12 cellular contexts compared by ENCODE assay signal in the genomic region with DNA sequence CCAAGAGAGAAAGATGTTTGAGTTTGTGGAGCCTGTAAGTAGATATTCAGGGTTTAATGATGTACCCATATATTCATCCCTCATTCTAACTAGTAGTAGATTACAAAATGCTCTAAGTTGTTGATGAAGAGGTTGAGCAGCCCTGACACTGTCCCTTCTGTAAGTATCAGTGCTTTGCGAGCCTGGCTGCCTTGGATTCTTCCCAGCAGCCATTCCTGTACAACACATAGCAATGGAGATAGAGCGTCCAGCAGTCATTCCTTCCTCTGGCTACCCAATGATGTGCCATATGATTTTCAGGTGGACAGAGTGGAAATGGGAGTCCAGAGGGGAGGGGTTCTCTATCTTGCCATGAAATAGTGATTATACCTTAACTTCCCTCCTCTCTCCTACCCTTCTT.
"Had no signal": no experiment of that assay in that cellular context is flagged by ENCODE, and none has a peak within 500 bp of the region (broad histone marks: within the 10 kb centered on the region; RNA-seq: fewer than 3 reads in every experiment).

No MANE protein-coding gene starts in this region.

- H3K27ac ChIP-seq: neutrophil, psoas muscle, thyroid gland had no signal

- H3K4me1 ChIP-seq: thyroid gland had no signal

- H3K9me3 Mint-ChIP-seq: dendritic cell treated with granulocyte-macrophage colony-stimulating factor and Interleukin-4, amounts not matched to agents 40 ng/mL and 50 ng/mL, for 4 days; effector memory CD8-positive, alpha-beta T cell; immature natural killer cell; naive thymus-derived CD8-positive, alpha-beta T cell; type B pancreatic cell had no signal

- H3K27me3 Mint-ChIP-seq: dendritic cell treated with granulocyte-macrophage colony-stimulating factor and Interleukin-4, amounts not matched to agents 40 ng/mL and 50 ng/mL, for 4 days; effector memory CD8-positive, alpha-beta T cell; naive thymus-derived CD8-positive, alpha-beta T cell; type B pancreatic cell had no signal

- DNase-seq: effector memory CD8-positive, alpha-beta T cell; immature natural killer cell; mucosa of descending colon; naive thymus-derived CD8-positive, alpha-beta T cell; psoas muscle; retina; stimulated activated CD4-positive, alpha-beta T cell treated with anti-CD3 and anti-CD28 coated beads, Interleukin-12 subunit alpha, Interleukin-12 subunit beta, amount 100 ng/mL, for 4 hours; stimulated activated naive CD4-positive, alpha-beta T cell treated with Interleukin-2 at 50 U/mL for 16 hours; thyroid gland had no signal

- H3K4me3 Mint-ChIP-seq: dendritic cell treated with granulocyte-macrophage colony-stimulating factor and Interleukin-4, amounts not matched to agents 40 ng/mL and 50 ng/mL, for 4 days; effector memory CD8-positive, alpha-beta T cell; immature natural killer cell; naive thymus-derived CD8-positive, alpha-beta T cell; type B pancreatic cell had no signal

- ATAC-seq: effector memory CD8-positive, alpha-beta T cell; naive thymus-derived CD8-positive, alpha-beta T cell; psoas muscle had no signal

- H3K27me3 ChIP-seq: neutrophil, thyroid gland had no signal

- H3K9me3 ChIP-seq: mucosa of descending colon, neutrophil, psoas muscle, thyroid gland had no signal

- H3K27ac Mint-ChIP-seq: dendritic cell treated with granulocyte-macrophage colony-stimulating factor and Interleukin-4, amounts not matched to agents 40 ng/mL and 50 ng/mL, for 4 days; effector memory CD8-positive, alpha-beta T cell; type B pancreatic cell had no signal

- H3K36me3 ChIP-seq: thyroid gland had no signal

- H3K4me3 ChIP-seq: mucosa of descending colon, psoas muscle, thyroid gland had no signal
